ENCODE assay signal across 8 cellular contexts in the genomic region with DNA sequence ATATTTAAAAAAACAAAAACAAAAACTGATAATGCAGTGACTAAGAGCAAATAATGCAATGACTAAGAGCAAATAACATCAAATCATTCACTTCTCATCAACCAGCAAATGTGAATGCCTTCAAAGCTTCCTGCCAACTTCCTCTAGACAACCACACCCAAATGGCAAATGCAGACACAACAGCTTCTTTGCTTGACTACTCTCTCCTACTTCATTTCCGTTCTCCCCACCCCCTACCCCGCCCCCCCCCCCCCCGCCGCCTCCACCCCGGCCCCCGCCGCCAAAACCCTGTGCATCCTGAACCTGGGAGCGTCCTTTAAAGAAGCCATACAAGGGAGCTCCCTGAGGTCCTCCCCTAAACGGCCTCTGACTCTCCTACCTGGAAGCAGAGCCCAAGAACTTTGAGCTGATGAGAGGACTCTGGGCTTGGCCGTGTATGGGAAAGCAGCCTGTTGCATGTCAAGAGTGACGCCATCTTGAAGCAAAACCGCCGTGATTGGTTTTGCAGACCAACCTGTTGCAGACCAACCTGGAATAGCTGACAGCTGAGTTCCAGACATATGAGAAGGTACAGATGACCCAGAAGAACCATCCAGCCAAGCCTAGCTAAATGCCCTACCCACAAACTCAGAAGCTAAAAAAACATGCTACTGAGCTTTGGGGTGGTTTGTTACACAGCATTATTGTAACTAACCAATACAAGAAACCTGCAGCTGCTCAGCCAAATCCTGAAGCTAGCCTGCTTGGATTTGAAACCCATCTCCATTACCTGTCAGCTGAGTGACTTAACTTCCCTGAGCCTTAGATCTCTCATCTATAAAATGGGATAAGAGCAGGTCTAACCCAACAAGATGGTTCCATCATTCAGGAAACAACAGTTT. TPM values are rescaled to one million over a fixed set of nuclear protein-coding genes. Genes with fewer than 3 reads are reported as not detected.
A peak's percentile ranks its signal among the peaks of the same experiment; 100 is the strongest.
DNase-seq lines count a peak whose midpoint lies in the region; ATAC-seq and TF ChIP-seq lines count a peak whose summit lies in the region.

No MANE protein-coding gene starts in this region.

- no peaks in the 10 kb centered on the region for H3K27me3 ChIP-seq in breast epithelium
- no peaks in the 10 kb centered on the region for H3K27me3 ChIP-seq in suprapubic skin

- H3K27ac ChIP-seq in breast epithelium (no peak overlapping the region), suprapubic skin (peak overlapping the region; percentile 68)

- BruUV-seq in MCF 10A (replicated peaks; lab: Mats Ljungman, UMichigan) = no TSS peak

- H3K4me1 ChIP-seq in breast epithelium (peaks cover 0 to 4% of the 10 kb centered on the region in 2 donors), suprapubic skin (peaks cover 18% of the 10 kb centered on the region)

- H3K4me3 Mint-ChIP-seq in MCF 10A (ENCODE audit: unreplicated experiment) (no peak overlapping the region), glutamatergic neuron (ENCODE audit: unreplicated experiment) (no peak overlapping the region)
- H3K4me3 Mint-ChIP-seq in T-helper 1 cell treated with Interleukin-12 subunit alpha and Interleukin-12 subunit beta and Interleukin-4 antibody, amounts not matched to agents 30 μg/mL and 1 μg/mL, for 36 hours = peak overlapping the region; percentile 3

- ATAC-seq in GM18868 (IDR thresholded peaks at IDR 0.05; ENCODE audit: unreplicated experiment) (no peak), omental fat pad (ENCODE audit: low FRiP score) (no peak)

- TF ChIP-seq CTCF in MCF 10A (IDR thresholded peaks at IDR 0.05; ENCODE audit: unreplicated experiment) = no peak
- TF ChIP-seq CTCF in breast epithelium (IDR thresholded peaks at IDR 0.05) = no peak
- TF ChIP-seq CTCF in suprapubic skin (IDR thresholded peaks at IDR 0.05) = no peak
- TF ChIP-seq CTCF in omental fat pad (IDR thresholded peaks at IDR 0.05) = no peak
- no peak for TF ChIP-seq CTCF in glutamatergic neuron (IDR thresholded peaks at IDR 0.05; ENCODE audit: partially characterized antibody, unreplicated experiment)

- no peak overlapping the region for H3K4me3 ChIP-seq in breast epithelium
- H3K4me3 ChIP-seq in suprapubic skin = no peak overlapping the region

- H3K9me3 ChIP-seq in breast epithelium (no peaks in the 10 kb centered on the region), suprapubic skin (no peaks in the 10 kb centered on the region)

- POLR2A ChIA-PET in MCF 10A (lab: Yijun Ruan, JAX) = interaction anchor here (0.5 to 1.5 kb wide), 5 partner anchors 12 to 86 kb away, joined by 3 to 5 read pairs (median 4); no protein-coding TSS in a partner anchor

- H3K27me3 Mint-ChIP-seq in MCF 10A (ENCODE audit: insufficient read depth, unreplicated experiment) = no peaks in the 10 kb centered on the region
- no peaks in the 10 kb centered on the region for H3K27me3 Mint-ChIP-seq in T-helper 1 cell treated with Interleukin-12 subunit alpha and Interleukin-12 subunit beta and Interleukin-4 antibody, amounts not matched to agents 30 μg/mL and 1 μg/mL, for 36 hours (ENCODE audit: low read depth)
- peaks cover 3% of the 10 kb centered on the region for H3K27me3 Mint-ChIP-seq in glutamatergic neuron (ENCODE audit: unreplicated experiment)

- peaks cover 11% of the 10 kb centered on the region for H3K4me1 Mint-ChIP-seq in MCF 10A (ENCODE audit: insufficient read depth, unreplicated experiment)
- peaks cover 35% of the 10 kb centered on the region for H3K4me1 Mint-ChIP-seq in T-helper 1 cell treated with Interleukin-12 subunit alpha and Interleukin-12 subunit beta and Interleukin-4 antibody, amounts not matched to agents 30 μg/mL and 1 μg/mL, for 36 hours (ENCODE audit: low read depth)
- H3K4me1 Mint-ChIP-seq in glutamatergic neuron (ENCODE audit: low read depth, unreplicated experiment) = peaks cover 2% of the 10 kb centered on the region

- TF ChIP-seq POLR2A in breast epithelium (IDR thresholded peaks at IDR 0.05) (no peak), suprapubic skin (IDR thresholded peaks at IDR 0.05) (no peak)

- CTCF ChIA-PET in MCF 10A (lab: Yijun Ruan, JAX) = interaction anchor here (0.6 to 2.6 kb wide), 6 partner anchors 8 to 213 kb away, joined by 3 to 15 read pairs (median 3); no protein-coding TSS in a partner anchor

- WGBS in suprapubic skin = 36% methylated on average over 4 of the region's 13 CpGs

- H3K27ac Mint-ChIP-seq in MCF 10A (ENCODE audit: low read depth, unreplicated experiment) (no peak overlapping the region), glutamatergic neuron (ENCODE audit: unreplicated experiment) (no peak overlapping the region)
- H3K27ac Mint-ChIP-seq in T-helper 1 cell treated with Interleukin-12 subunit alpha and Interleukin-12 subunit beta and Interleukin-4 antibody, amounts not matched to agents 30 μg/mL and 1 μg/mL, for 36 hours = peak overlapping the region; percentile 89

- intact Hi-C loops in MCF 10A (cut with micrococcal nuclease) (loop anchor here (10.0 kb wide), 1 partner anchor 375 kb away; no protein-coding TSS in a partner anchor), breast epithelium (cut with DNase I; ENCODE audit: low total_unique reads) (no loop called here)

- H3K9me3 Mint-ChIP-seq in MCF 10A (ENCODE audit: unreplicated experiment) (no peaks in the 10 kb centered on the region), glutamatergic neuron (ENCODE audit: unreplicated experiment) (peaks cover 3% of the 10 kb centered on the region)
- H3K9me3 Mint-ChIP-seq in T-helper 1 cell treated with Interleukin-12 subunit alpha and Interleukin-12 subunit beta and Interleukin-4 antibody, amounts not matched to agents 30 μg/mL and 1 μg/mL, for 36 hours = no peaks in the 10 kb centered on the region

- H3K36me3 Mint-ChIP-seq in MCF 10A (ENCODE audit: insufficient read depth, unreplicated experiment) (no peaks in the 10 kb centered on the region), glutamatergic neuron (ENCODE audit: unreplicated experiment) (peaks cover 3% of the 10 kb centered on the region)
- H3K36me3 Mint-ChIP-seq in T-helper 1 cell treated with Interleukin-12 subunit alpha and Interleukin-12 subunit beta and Interleukin-4 antibody, amounts not matched to agents 30 μg/mL and 1 μg/mL, for 36 hours (ENCODE audit: low read depth) = peaks cover 7% of the 10 kb centered on the region

- TF ChIP-seq EP300 in suprapubic skin (IDR thresholded peaks at IDR 0.05) = no peak

- H3K36me3 ChIP-seq in breast epithelium (no peaks in the 10 kb centered on the region), suprapubic skin (no peaks in the 10 kb centered on the region)

- DNase-seq in MCF 10A (ENCODE audit: unreplicated experiment) (peak; percentile 38), breast epithelium (ENCODE audit: low spot score in 2 of 2) (no peak), dermis blood vessel endothelial cell (peak; percentile 20), suprapubic skin (ENCODE audit: low spot score in 2 of 2) (no peak), omental fat pad (ENCODE audit: low spot score) (no peak), glutamatergic neuron (no peak)

RNA-seq across cellular contexts. Expression of a gene that starts 24.7 kb away (rescaled TPM):
- not detected in 2 replicates for total RNA-seq in MCF 10A (2022)
- not detected for total RNA-seq in breast epithelium
- total RNA-seq in dermis blood vessel endothelial cell = not detected in 2 replicates
- total RNA-seq in suprapubic skin = not detected
- total RNA-seq in omental fat pad = not detected
- not detected for total RNA-seq in glutamatergic neuron (ENCODE audit: unreplicated experiment)

RNA-seq across cellular contexts. Expression of a gene that starts 26.0 kb away (rescaled TPM):
- total RNA-seq in MCF 10A (2022) (2.5 and 3.1 TPM in 2 replicates), breast epithelium (10 to 100 TPM in 1 of 3 donors, 1 to 10 TPM in 1, not detected in 1; 5.2 to 17.6 TPM), dermis blood vessel endothelial cell (0.17 and 0.33 TPM in 2 replicates), suprapubic skin (100 to 1,000 TPM; 185 to 612 (median 483) TPM), omental fat pad (10 to 100 TPM in 1 of 4 donors, 1 to 10 TPM in 1, under 1 TPM in 1, not detected in 1; 0.47 to 26.4 (median 1.9) TPM), glutamatergic neuron (ENCODE audit: unreplicated experiment) (0.56 TPM)

Comparison
In these comparisons a context has a peak if more than half of its experiments do, and no peak if none do; other contexts are left out.
1. DNase-seq: peak in MCF 10A (single experiment) and dermis blood vessel endothelial cell (single experiment); none in breast epithelium (0 of 2), suprapubic skin (0 of 2), omental fat pad (single experiment) and glutamatergic neuron (single experiment).
2. RNA of a gene that starts 26.0 kb away (total RNA-seq): 185 to 612 TPM in suprapubic skin; 5.2 to 17.6 TPM in breast epithelium, 2.5 to 3.1 TPM in MCF 10A, 0.47 to 26.4 TPM in omental fat pad, 0.56 TPM in glutamatergic neuron (single experiment) and 0.17 to 0.33 TPM in dermis blood vessel endothelial cell; every median in the first group is over 4 times any median in the second.